ENCODE assay signal across 27 cellular contexts in genomic region chr16:30784215-30784614, GRCh38. TPM values are rescaled to one million over a fixed set of nuclear protein-coding genes. Genes with fewer than 3 reads are reported as not detected.
A peak's percentile ranks its signal among the peaks of the same experiment; 100 is the strongest.
DNase-seq lines count a peak whose midpoint lies in the region; FAIRE-seq and TF ChIP-seq lines count a peak whose summit lies in the region.
"Had no signal": no experiment of that assay in that cellular context is flagged by ENCODE, and none has a peak within 500 bp of the region (broad histone marks: within the 10 kb centered on the region; RNA-seq: fewer than 3 reads in every experiment).

No MANE protein-coding gene starts in this region.

- TF ChIP-seq POLR2A in GM12892 (IDR thresholded peaks at IDR 0.05; ENCODE audit: low read depth, low read length), result no peak

- H3K4me3 Mint-ChIP-seq in endodermal cell (no peak overlapping the region), nephron progenitor cell (peak overlapping the region; percentile 90)
- H3K4me3 Mint-ChIP-seq: CD14-positive monocyte had no signal

- H3K4me1 ChIP-seq in endodermal cell (ENCODE audit: control insufficient read depth, insufficient read depth, low read length), result no peaks in the 10 kb centered on the region
- H3K4me1 ChIP-seq in osteoblast (ENCODE audit: insufficient read depth, low read length), result peaks cover 11% of the 10 kb centered on the region
- H3K4me1 ChIP-seq: BE2C had no signal

- H3K9ac ChIP-seq in endodermal cell (ENCODE audit: extremely low read depth, low read length, poor library complexity, severe bottlenecking), result no peak overlapping the region

- POLR2A ChIA-PET in RWPE1 (lab: Yijun Ruan, JAX; ENCODE audit: low non-redundant PET), result no interaction called here

- FAIRE-seq in GM12892 (lab: Jason Lieb, UNC), result no peak
- FAIRE-seq: A549, D721Med, GM12878, GM18507 had no signal

- H3K9me3 ChIP-seq in endodermal cell (ENCODE audit: control insufficient read depth, low read length), result no peaks in the 10 kb centered on the region
- no peaks in the 10 kb centered on the region for H3K9me3 ChIP-seq in osteoblast (ENCODE audit: low read depth, low read length)
- H3K9me3 ChIP-seq: A549; BE2C; BLaER1 treated with 17β-estradiol and CSF1 and Interleukin-3, amounts not matched to agents 10 nM and 100 nM had no signal

- H3K27ac Mint-ChIP-seq in endodermal cell, result no peak overlapping the region
- H3K27ac Mint-ChIP-seq in nephron progenitor cell, result peak overlapping the region; percentile 74
- H3K27ac Mint-ChIP-seq: CD4-positive, alpha-beta T cell; CD8-positive, alpha-beta memory T cell; GM23338; H9 had no signal

- H3K9me3 Mint-ChIP-seq in endodermal cell (no peaks in the 10 kb centered on the region), nephron progenitor cell (no peaks in the 10 kb centered on the region)
- H3K9me3 Mint-ChIP-seq: CD4-positive, alpha-beta T cell; CD8-positive, alpha-beta memory T cell; GM23338; H9; HFFc6 had no signal

- no peaks in the 10 kb centered on the region for H3K27me3 Mint-ChIP-seq in endodermal cell (ENCODE audit: insufficient read depth)
- no peaks in the 10 kb centered on the region for H3K27me3 Mint-ChIP-seq in nephron progenitor cell (ENCODE audit: low read depth, poor library complexity)

- WGBS in endodermal cell (ENCODE audit: insufficient coverage in 1 of 2, insufficient read length in 1 of 2), 2 experiments, result 94 to 96% methylated on average over 12 to 18 of the region's 18 CpGs

- H3K36me3 Mint-ChIP-seq in endodermal cell (ENCODE audit: low read depth) (peaks cover 33% of the 10 kb centered on the region), nephron progenitor cell (ENCODE audit: low read depth) (peaks cover 24% of the 10 kb centered on the region)

- H3K27ac ChIP-seq in RWPE1 (0 out of 2 replicates have a peak overlapping the region, but pooled peaks have one; percentile 2), endodermal cell (ENCODE audit: low read depth, low read length) (no peak overlapping the region), osteoblast (ENCODE audit: low read depth, low read length) (no peak overlapping the region)
- H3K27ac ChIP-seq: A549; BLaER1 treated with 17β-estradiol and CSF1 and Interleukin-3, amounts not matched to agents 10 nM and 100 nM had no signal

- H3K79me2 ChIP-seq in osteoblast (ENCODE audit: insufficient read depth, low read length), result peaks cover 33% of the 10 kb centered on the region

- H3K27me3 ChIP-seq in endodermal cell (ENCODE audit: control insufficient read depth, insufficient read depth, low read length, poor library complexity, severe bottlenecking) (no peaks in the 10 kb centered on the region), osteoblast (ENCODE audit: insufficient read depth, low read length) (no peaks in the 10 kb centered on the region)
- H3K27me3 ChIP-seq: BE2C; BLaER1 treated with 17β-estradiol and CSF1 and Interleukin-3, amounts not matched to agents 10 nM and 100 nM had no signal

- peaks cover 5% of the 10 kb centered on the region for H4K20me1 ChIP-seq in osteoblast (ENCODE audit: insufficient read depth, low read length)

- H3K4me3 ChIP-seq in endodermal cell (ENCODE audit: low read length), result no peak overlapping the region
- no peak overlapping the region for H3K4me3 ChIP-seq in osteoblast (ENCODE audit: insufficient read depth, low read length)
- H3K4me3 ChIP-seq: A549; BLaER1 treated with 17β-estradiol and CSF1 and Interleukin-3, amounts not matched to agents 10 nM and 100 nM; GM12878; GM23338 had no signal

- no peak overlapping the region for H2AFZ ChIP-seq in osteoblast (ENCODE audit: low read length)
- H2AFZ ChIP-seq: GM23338 had no signal

- no peak for DNase-seq in RWPE1 (ENCODE audit: low spot score)
- peak; percentile 38 for DNase-seq in endodermal cell
- DNase-seq in nephron progenitor cell, result no peak
- peak; percentile 46 for DNase-seq in osteoblast (ENCODE audit: insufficient read length, low spot score, missing footprints)
- no peak for DNase-seq in NCI-H2171 (lab: John Stamatoyannopoulos, UW)
- no peak for DNase-seq in GM12892 (ENCODE audit: insufficient read length)
- no peak for DNase-seq in NOMO-1 treated with dmso at 0.1 percent for 144 hours (lab: John Stamatoyannopoulos, UW; ENCODE audit: unreplicated experiment)
- DNase-seq in LoVo (ENCODE audit: low spot score), result no peak
- DNase-seq: 8988T; ACHN; AML-193; BE2C; CD4-positive, alpha-beta T cell; CD8-positive, alpha-beta memory T cell; DMS 273 treated with DMSO at 0.1 percent for 48 hours; DMS79; EL; GDM1; H9; HFFc6 had no signal

- H3K4me1 Mint-ChIP-seq in endodermal cell (peaks cover 12% of the 10 kb centered on the region), nephron progenitor cell (peaks cover 49% of the 10 kb centered on the region)

- H3K36me3 ChIP-seq in endodermal cell (ENCODE audit: control insufficient read depth, insufficient read depth, low read length), result peaks cover 47% of the 10 kb centered on the region
- peaks cover 33% of the 10 kb centered on the region for H3K36me3 ChIP-seq in osteoblast (ENCODE audit: insufficient read depth, low read length)

- TF ChIP-seq CTCF in RWPE1 (conservative IDR thresholded peaks at IDR 0.05; ENCODE audit: low read depth), result no peak
- TF ChIP-seq CTCF in endodermal cell (conservative IDR thresholded peaks at IDR 0.05), result no peak
- TF ChIP-seq CTCF in nephron progenitor cell (IDR thresholded peaks at IDR 0.05), result no peak
- no peak for TF ChIP-seq CTCF in osteoblast (IDR thresholded peaks at IDR 0.05; ENCODE audit: extremely low read depth, low read depth, low read length)

- CTCF ChIA-PET in RWPE1 (lab: Yijun Ruan, JAX), result interaction anchor here (0.9 kb wide), 1 partner anchor 29 kb away, joined by 3 read pairs; no protein-coding TSS in a partner anchor

- no peak overlapping the region for H3K4me2 ChIP-seq in osteoblast (ENCODE audit: insufficient read depth, low read length)
- H3K4me2 ChIP-seq: GM23338 had no signal

RNA-seq across cellular contexts. Expression of gene ZNF629, which starts 2.8 kb away (rescaled TPM):
- total RNA-seq in endodermal cell, result 10 to 100 TPM; 31.8 to 33.3 TPM
- polyA plus RNA-seq in endodermal cell (2013, experiment 1 of 2), result 24.3 TPM
- 24.7 TPM for polyA plus RNA-seq in endodermal cell (2013, experiment 2 of 2)
- total RNA-seq in osteoblast, result 15.3 and 16.3 TPM in 2 replicates
- 0.30 TPM for polyA plus RNA-seq in GM12892 (2012; ENCODE audit: missing spikeins)

RNA-seq across cellular contexts. Expression of gene RNF40, which starts 22.1 kb away (rescaled TPM):
- total RNA-seq in endodermal cell, result 10 to 100 TPM; 88.4 to 95.8 TPM
- 89.1 TPM for polyA plus RNA-seq in endodermal cell (2013, experiment 1 of 2)
- polyA plus RNA-seq in endodermal cell (2013, experiment 2 of 2), result 85.4 TPM
- 63.1 and 88.3 TPM in 2 replicates for total RNA-seq in osteoblast
- 32.1 TPM for polyA plus RNA-seq in GM12892 (2012; ENCODE audit: missing spikeins)

RNA-seq across cellular contexts. Expression of gene CFAP119, which starts 22.4 kb away (rescaled TPM):
- total RNA-seq in endodermal cell (10 to 100 TPM in 1 of 2 donors, 1 to 10 TPM in 1; 6.9 to 12.6 TPM), osteoblast (2.4 and 2.9 TPM in 2 replicates)
- polyA plus RNA-seq in endodermal cell (2013, experiment 1 of 2), result 8.2 TPM
- 9.1 TPM for polyA plus RNA-seq in endodermal cell (2013, experiment 2 of 2)
- polyA plus RNA-seq in GM12892 (2012; ENCODE audit: missing spikeins), result 4.9 TPM

RNA-seq across cellular contexts. Expression of gene PHKG2, which starts 36.0 kb away (rescaled TPM):
- 10 to 100 TPM; 49.8 to 54.8 TPM for total RNA-seq in endodermal cell
- 33.9 TPM for polyA plus RNA-seq in endodermal cell (2013, experiment 1 of 2)
- 33.8 TPM for polyA plus RNA-seq in endodermal cell (2013, experiment 2 of 2)
- 20.3 and 25.0 TPM in 2 replicates for total RNA-seq in osteoblast
- polyA plus RNA-seq in GM12892 (2012; ENCODE audit: missing spikeins), result 24.4 TPM

Comparison
In these comparisons a context has a peak if more than half of its experiments do, and no peak if none do; other contexts are left out.
1. DNase-seq: peak in endodermal cell (single experiment) and osteoblast (single experiment); none in RWPE1 (single experiment), nephron progenitor cell (single experiment), NCI-H2171 (single experiment), GM12892 (single experiment), NOMO-1 treated with dmso at 0.1 percent for 144 hours (single experiment) and LoVo (single experiment).